ENCODE assay signal across 1 cellular context in the genomic region with DNA sequence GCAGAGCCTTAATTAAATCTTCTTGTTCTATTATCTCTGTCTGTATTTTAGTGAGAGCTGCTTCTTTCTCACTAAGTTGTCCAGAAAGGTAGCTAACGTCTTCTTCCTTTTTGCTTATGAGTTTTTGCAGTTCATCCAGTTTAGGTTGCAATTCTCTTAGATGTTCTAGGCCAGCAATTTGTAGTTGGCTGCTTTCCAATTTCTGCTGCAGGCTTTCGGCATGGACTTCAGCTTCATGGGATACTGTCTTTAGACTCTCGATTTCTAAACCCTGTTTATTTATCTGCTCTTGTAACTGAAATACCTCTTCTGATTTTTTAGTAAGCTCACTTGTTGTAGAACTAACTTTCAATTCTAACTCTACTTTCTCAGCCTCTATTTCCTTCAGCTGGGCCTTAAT.
TF ChIP-seq lines count a peak whose summit lies in the region.

No MANE protein-coding gene starts in this region.

TF ChIP-seq in GM12878, 131 proteins besides CTCF, POLR2A, EP300 and RAD21:
- TF ChIP-seq RUNX3 (IDR thresholded peaks at IDR 0.05; ENCODE audit: low read length) = no peak
- no peak for TF ChIP-seq TCF3 (IDR thresholded peaks at IDR 0.05; ENCODE audit: borderline replicate concordance, insufficient read depth, low read depth, low read length)
- TF ChIP-seq MXI1 (IDR thresholded peaks at IDR 0.05; ENCODE audit: low read depth, low read length) = no peak
- TF ChIP-seq ZNF384 (IDR thresholded peaks at IDR 0.05; ENCODE audit: borderline replicate concordance, low read depth, low read length) = no peak
- TF ChIP-seq TCF7 (IDR thresholded peaks at IDR 0.05; ENCODE audit: borderline replicate concordance) = no peak
- no peak for TF ChIP-seq RAD51 (IDR thresholded peaks at IDR 0.05)
- no peak for TF ChIP-seq TAF1 (IDR thresholded peaks at IDR 0.05; ENCODE audit: borderline replicate concordance, low read depth, low read length)
- TF ChIP-seq GABPA (IDR thresholded peaks at IDR 0.05; ENCODE audit: low read depth) = no peak
- TF ChIP-seq LARP7 (IDR thresholded peaks at IDR 0.05) = no peak
- no peak for TF ChIP-seq BMI1 (IDR thresholded peaks at IDR 0.05; ENCODE audit: borderline replicate concordance)
- no peak for TF ChIP-seq ATF3 (IDR thresholded peaks at IDR 0.05; ENCODE audit: borderline replicate concordance, extremely low read depth, low read depth, low read length)
- no peak for TF ChIP-seq IKZF1 (conservative IDR thresholded peaks at IDR 0.05)
- TF ChIP-seq USF2 (IDR thresholded peaks at IDR 0.05; ENCODE audit: borderline replicate concordance, low read depth, low read length) = no peak
- no peak for TF ChIP-seq NFIC (IDR thresholded peaks at IDR 0.05; ENCODE audit: low read depth, low read length)
- TF ChIP-seq POLR2AphosphoS5 (IDR thresholded peaks at IDR 0.05; ENCODE audit: low read length) = no peak
- no peak for TF ChIP-seq SREBF1 (IDR thresholded peaks at IDR 0.05; ENCODE audit: low read length)
- TF ChIP-seq ZNF24 (IDR thresholded peaks at IDR 0.05) = no peak
- TF ChIP-seq NRF1 (conservative IDR thresholded peaks at IDR 0.05; ENCODE audit: low read depth, low read length) = no peak
- no peak for TF ChIP-seq NR2C2 (IDR thresholded peaks at IDR 0.05; ENCODE audit: borderline replicate concordance, control insufficient read depth, insufficient read length, low read depth)
- TF ChIP-seq SUPT20H (IDR thresholded peaks at IDR 0.05; ENCODE audit: borderline replicate concordance, control insufficient read depth, low read depth, low read length) = no peak
